Comparison of ENCODE assay signal across 8 cellular contexts in the genomic region with DNA sequence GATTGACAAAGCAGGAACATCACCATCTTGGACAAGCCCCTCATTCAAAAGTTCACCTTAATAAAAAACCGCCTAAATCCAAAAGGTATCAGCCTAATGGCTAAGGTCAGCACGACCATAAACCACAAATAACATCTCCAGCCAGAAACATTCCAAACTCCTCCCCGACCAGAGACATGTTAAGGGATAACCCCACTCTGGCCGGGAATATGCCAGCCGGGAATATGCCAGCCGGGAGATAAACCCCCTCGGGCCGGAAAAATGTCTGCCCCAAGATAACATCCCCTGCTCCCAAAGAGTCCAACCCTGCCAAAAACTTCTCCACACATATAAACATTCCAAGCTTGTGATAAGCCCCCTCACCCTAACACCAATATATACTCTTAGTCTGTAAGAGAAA. TPM values are rescaled to one million over a fixed set of nuclear protein-coding genes. Genes with fewer than 3 reads are reported as not detected.
DNase-seq lines count a peak whose midpoint lies in the region; ATAC-seq and TF ChIP-seq lines count a peak whose summit lies in the region.

No MANE protein-coding gene starts in this region.

- H3K4me1 ChIP-seq in CD8-positive, alpha-beta T cell (ENCODE audit: insufficient read depth, low read length) = peaks cover 10% of the 10 kb centered on the region
- peaks cover 8% of the 10 kb centered on the region; the same call in 1 of the 2 replicates for H3K4me1 ChIP-seq in MM.1S (ENCODE audit: low read length)
- peaks cover 12% of the 10 kb centered on the region for H3K4me1 ChIP-seq in neural progenitor cell

- no peaks in the 10 kb centered on the region for H3K27me3 ChIP-seq in CD8-positive, alpha-beta T cell (ENCODE audit: insufficient read depth, low read length)
- H3K27me3 ChIP-seq in MM.1S (replicated peaks; ENCODE audit: insufficient read depth, low read length) (no peaks in the 10 kb centered on the region), dorsolateral prefrontal cortex (no peaks in the 10 kb centered on the region), neural progenitor cell (no peaks in the 10 kb centered on the region)

- no peaks in the 10 kb centered on the region for H3K9me2 ChIP-seq in MM.1S (replicated peaks; ENCODE audit: insufficient read depth, low read length)

- no peak overlapping the region for H3K27ac ChIP-seq in CD8-positive, alpha-beta T cell (ENCODE audit: low read depth, low read length)
- H3K27ac ChIP-seq in MM.1S (ENCODE audit: low read length) (no peak overlapping the region), dorsolateral prefrontal cortex (peak overlapping the region in 1 of 59 donors; percentile 88), neural progenitor cell (no peak overlapping the region)

- H3K4me1 Mint-ChIP-seq in CD8-positive, alpha-beta T cell (ENCODE audit: low read depth) = peaks cover 31% of the 10 kb centered on the region
- peaks cover 21% of the 10 kb centered on the region for H3K4me1 Mint-ChIP-seq in neural progenitor cell

- no peaks in the 10 kb centered on the region for H3K27me3 Mint-ChIP-seq in CD8-positive, alpha-beta T cell (ENCODE audit: low read depth)
- H3K27me3 Mint-ChIP-seq in neural progenitor cell (ENCODE audit: insufficient read depth, low read depth) = peaks cover 6% of the 10 kb centered on the region

- TF ChIP-seq CTCF in CD8-positive, alpha-beta T cell (IDR thresholded peaks at IDR 0.05) = no peak
- TF ChIP-seq CTCF in MM.1S (IDR thresholded peaks at IDR 0.05; ENCODE audit: low read length) (no peak), dorsolateral prefrontal cortex (IDR thresholded peaks at IDR 0.05 in 54 of 56, conservative IDR thresholded peaks at IDR 0.05 in 2 of 56; ENCODE audit: low read depth in 1 of 56, partially characterized antibody in 56 of 56) (no peak), neural progenitor cell (IDR thresholded peaks at IDR 0.05) (no peak)

- peak overlapping the region; percentile 79 for H2AFZ ChIP-seq in MM.1S (ENCODE audit: low read length)
- H2AFZ ChIP-seq in neural progenitor cell (replicated peaks) = no peak overlapping the region

- peak overlapping the region; percentile 84; the same call in 1 of the 2 replicates for H3K9ac ChIP-seq in MM.1S (ENCODE audit: low read length)
- peak overlapping the region; percentile 56 for H3K9ac ChIP-seq in neural progenitor cell

- no peaks in the 10 kb centered on the region for H3K9me3 ChIP-seq in CD8-positive, alpha-beta T cell (ENCODE audit: low read length)
- H3K9me3 ChIP-seq in MM.1S (replicated peaks; ENCODE audit: insufficient read depth, low read length) (no peaks in the 10 kb centered on the region), neural progenitor cell (ENCODE audit: low read depth) (no peaks in the 10 kb centered on the region)

- H3K9me3 Mint-ChIP-seq in CD8-positive, alpha-beta T cell = no peaks in the 10 kb centered on the region
- no peaks in the 10 kb centered on the region for H3K9me3 Mint-ChIP-seq in neural progenitor cell

- peak overlapping the region; percentile 46 for H3K27ac Mint-ChIP-seq in CD8-positive, alpha-beta T cell
- H3K27ac Mint-ChIP-seq in neural progenitor cell = peak overlapping the region; percentile 2

- H3F3A ChIP-seq in MM.1S (ENCODE audit: insufficient read depth, low read length) = peaks cover 7% of the 10 kb centered on the region; the same call in 1 of the 2 replicates
- H3F3A ChIP-seq in neural progenitor cell (ENCODE audit: low read depth) = peaks cover 29% of the 10 kb centered on the region

- intact Hi-C loops in CD8-positive, alpha-beta T cell (cut with DNase I, micrococcal nuclease) = loop anchor here (5.0 to 10.0 kb wide), 3 partner anchors 35 to 1187 kb away; partner anchors contain the start of genes C17orf100 (in 1 of the 2), MED31 (in 1 of the 2) and ZNF232 (in 1 of the 2)
- intact Hi-C loops in dorsolateral prefrontal cortex (cut with DNase I) = loop anchor here in 1 of 2 donors (5.0 kb wide), 1 partner anchor 50 kb away; the partner anchor contains the start of gene NUP88

- POLR2A ChIA-PET in CD8-positive, alpha-beta T cell (lab: Charles Lee) = interaction anchor here (4.9 kb wide), 1 partner anchor 18 kb away, joined by 32 read pairs; the partner anchor contains the start of genes DERL2 and MIS12

- peak overlapping the region; percentile 84 for H3K4me3 ChIP-seq in CD8-positive, alpha-beta T cell (ENCODE audit: low read depth, low read length)
- H3K4me3 ChIP-seq in MM.1S (ENCODE audit: low read length) (peak overlapping the region; percentile 91), dorsolateral prefrontal cortex (peak overlapping the region; percentile 77 to 100 (median 97)), neural progenitor cell (peak overlapping the region; percentile 88)

- DNase-seq in CD8-positive, alpha-beta T cell = no peak
- DNase-seq in MM.1S (no peak), dorsolateral prefrontal cortex (no peak), neural progenitor cell (ENCODE audit: low spot score) (peak; percentile 11), NCI-H1417 treated with DMSO at 0.1 percent for 48 hours (lab: John Stamatoyannopoulos, UW) (no peak), foreskin melanocyte (no peak)

- peak overlapping the region; percentile 82 for H3K4me2 ChIP-seq in MM.1S (ENCODE audit: low read depth, low read length)
- H3K4me2 ChIP-seq in neural progenitor cell = peak overlapping the region; percentile 81

- no peaks in the 10 kb centered on the region for H3K36me3 ChIP-seq in CD8-positive, alpha-beta T cell (ENCODE audit: insufficient read depth, low read length)
- H3K36me3 ChIP-seq in MM.1S (replicated peaks; ENCODE audit: insufficient read depth, low read length) (no peaks in the 10 kb centered on the region), neural progenitor cell (no peaks in the 10 kb centered on the region)

- peak overlapping the region; percentile 81 for H3K4me3 Mint-ChIP-seq in CD8-positive, alpha-beta T cell
- H3K4me3 Mint-ChIP-seq in neural progenitor cell = peak overlapping the region; percentile 91

- H4K20me1 ChIP-seq in MM.1S (ENCODE audit: insufficient read depth, low read length) = no peaks in the 10 kb centered on the region; the same call in 1 of the 2 replicates
- peaks cover 22% of the 10 kb centered on the region for H4K20me1 ChIP-seq in neural progenitor cell (ENCODE audit: low read depth)

- H3K36me3 Mint-ChIP-seq in CD8-positive, alpha-beta T cell = peaks cover 21% of the 10 kb centered on the region
- H3K36me3 Mint-ChIP-seq in neural progenitor cell = no peaks in the 10 kb centered on the region

- ATAC-seq in CD8-positive, alpha-beta T cell = no peak
- no peak for ATAC-seq in GM18511 (IDR thresholded peaks at IDR 0.05; ENCODE audit: unreplicated experiment)
- ATAC-seq in HG02642 (IDR thresholded peaks at IDR 0.05; ENCODE audit: poor library complexity, unreplicated experiment) = no peak

- CTCF ChIA-PET in CD8-positive, alpha-beta T cell (lab: Charles Lee) = interaction anchor here (1.1 to 1.5 kb wide), 2 partner anchors 28 kb away, joined by 4 read pairs; no protein-coding TSS in a partner anchor

- peaks cover 64% of the 10 kb centered on the region for H3K79me2 ChIP-seq in MM.1S (ENCODE audit: low read length)
- H3K79me2 ChIP-seq in neural progenitor cell (ENCODE audit: low read depth) = peaks cover 62% of the 10 kb centered on the region

RNA-seq across cellular contexts. Expression of gene DHX33, which starts 1.4 kb away (rescaled TPM):
- 1 to 10 TPM; 3.1 to 3.4 TPM for total RNA-seq in CD8-positive, alpha-beta T cell
- 10 to 100 TPM; 12.5 to 25.9 (median 18.5) TPM for total RNA-seq in dorsolateral prefrontal cortex
- total RNA-seq in neural progenitor cell (ENCODE audit: low replicate concordance) = 15.0 and 19.0 TPM in 2 replicates

RNA-seq across cellular contexts. Expression of gene DERL2, which starts 18.6 kb away (rescaled TPM):
- total RNA-seq in CD8-positive, alpha-beta T cell = 100 to 1,000 TPM in 1 of 2 experiments, 10 to 100 TPM in 1; 96.9 to 103 TPM
- 10 to 100 TPM; 17.7 to 50.8 (median 30.9) TPM for total RNA-seq in dorsolateral prefrontal cortex
- 40.9 and 47.8 TPM in 2 replicates for total RNA-seq in neural progenitor cell (ENCODE audit: low replicate concordance)

RNA-seq across cellular contexts. Expression of gene MIS12, which starts 18.9 kb away (rescaled TPM):
- total RNA-seq in CD8-positive, alpha-beta T cell = 10 to 100 TPM; 21.9 to 24.4 TPM
- total RNA-seq in dorsolateral prefrontal cortex (10 to 100 TPM in 113 of 120 experiments, 1 to 10 TPM in 7; 8.2 to 24.0 (median 13.7) TPM), neural progenitor cell (ENCODE audit: low replicate concordance) (36.5 and 53.7 TPM in 2 replicates)

RNA-seq across cellular contexts. Expression of gene C1QBP, which starts 28.5 kb away (rescaled TPM):
- total RNA-seq in CD8-positive, alpha-beta T cell = 10 to 100 TPM; 72.0 to 79.9 TPM
- total RNA-seq in dorsolateral prefrontal cortex (100 to 1,000 TPM in 2 of 120 experiments, 10 to 100 TPM in 118; 45.6 to 101 (median 78.2) TPM), neural progenitor cell (ENCODE audit: low replicate concordance) (204 and 254 TPM in 2 replicates)

RNA-seq across cellular contexts. Expression of gene RPAIN, which starts 47.4 kb away (rescaled TPM):
- total RNA-seq in CD8-positive, alpha-beta T cell = 10 to 100 TPM; 75.2 to 80.0 TPM
- total RNA-seq in dorsolateral prefrontal cortex (10 to 100 TPM; 36.8 to 71.8 (median 57.1) TPM), neural progenitor cell (ENCODE audit: low replicate concordance) (116 and 121 TPM in 2 replicates)
